11 cellular contexts compared by ENCODE assay signal in genomic region chr12:46459111-46459510, GRCh38.
DNase-seq lines count a peak whose midpoint lies in the region; ATAC-seq, FAIRE-seq and TF ChIP-seq lines count a peak whose summit lies in the region.
"Had no signal": no experiment of that assay in that cellular context is flagged by ENCODE, and none has a peak within 500 bp of the region (broad histone marks: within the 10 kb centered on the region; RNA-seq: fewer than 3 reads in every experiment).

No MANE protein-coding gene starts in this region.

- no peaks in the 10 kb centered on the region for H3K36me3 ChIP-seq in CD4-positive, alpha-beta memory T cell (ENCODE audit: insufficient read depth, low read length)
- no peaks in the 10 kb centered on the region for H3K36me3 ChIP-seq in bronchial epithelial cell (ENCODE audit: control insufficient read depth, insufficient read depth, low read length)
- H3K36me3 ChIP-seq in neutrophil: no peaks in the 10 kb centered on the region
- H3K36me3 ChIP-seq in ovary: no peaks in the 10 kb centered on the region
- H3K36me3 ChIP-seq: adrenal gland, suprapubic skin had no signal

- H3K27me3 ChIP-seq in CD4-positive, alpha-beta memory T cell (ENCODE audit: insufficient read depth, low read length): no peaks in the 10 kb centered on the region
- H3K27me3 ChIP-seq in bronchial epithelial cell (ENCODE audit: control insufficient read depth, insufficient read depth, low read length) (no peaks in the 10 kb centered on the region), neutrophil (no peaks in the 10 kb centered on the region), ovary (no peaks in the 10 kb centered on the region)
- H3K27me3 ChIP-seq: adrenal gland, suprapubic skin had no signal

- no peak for ATAC-seq in HG02798 (IDR thresholded peaks at IDR 0.05; ENCODE audit: poor library complexity, unreplicated experiment)
- ATAC-seq in GM21723 (IDR thresholded peaks at IDR 0.05; ENCODE audit: unreplicated experiment): no peak

- H3K9me3 Mint-ChIP-seq in CD4-positive, alpha-beta memory T cell: peaks cover 0 to under 1% (median 0%) of the 10 kb centered on the region in 8 donors

- H3K4me3 ChIP-seq in CD4-positive, alpha-beta memory T cell (ENCODE audit: low read length in 2 of 2): peak overlapping the region in 1 of 2 donors; percentile 6
- H3K4me3 ChIP-seq in bronchial epithelial cell (ENCODE audit: low read depth, low read length): no peak overlapping the region
- H3K4me3 ChIP-seq in neutrophil (ENCODE audit: low read depth in 1 of 2, low read length in 1 of 2): peak overlapping the region in 1 of 2 experiments; percentile 35
- H3K4me3 ChIP-seq in ovary: no peak overlapping the region
- H3K4me3 ChIP-seq: adrenal gland, suprapubic skin had no signal

- no peaks in the 10 kb centered on the region for H3K9me3 ChIP-seq in CD4-positive, alpha-beta memory T cell (ENCODE audit: control insufficient read depth in 1 of 2, low read length in 2 of 2)
- H3K9me3 ChIP-seq in neutrophil (no peaks in the 10 kb centered on the region), ovary (no peaks in the 10 kb centered on the region)
- H3K9me3 ChIP-seq: adrenal gland, suprapubic skin had no signal

- peaks cover 48 to 69% (median 60%) of the 10 kb centered on the region in 4 donors for H3K4me1 Mint-ChIP-seq in CD4-positive, alpha-beta memory T cell

- TF ChIP-seq EP300 in ovary (IDR thresholded peaks at IDR 0.05): no peak

- CTCF ChIA-PET in CD4-positive, alpha-beta memory T cell (lab: Charles Lee; ENCODE audit: partially characterized antibody): interaction anchor here (1.1 to 1.5 kb wide), 2 partner anchors 11 to 202 kb away, joined by 4 to 5 read pairs; no protein-coding TSS in a partner anchor

- peak in 3 of 5 donors; percentile 5 to 13 (median 11) for DNase-seq in CD4-positive, alpha-beta memory T cell
- DNase-seq in M059J (ENCODE audit: low read depth): peak; percentile 91
- DNase-seq in bronchial epithelial cell (ENCODE audit: low read depth): peak; percentile 65
- no peak for DNase-seq in DMS79 (lab: John Stamatoyannopoulos, UW)
- DNase-seq in ovary: no peak
- DNase-seq: adrenal gland had no signal

- no peaks in the 10 kb centered on the region for H3K36me3 Mint-ChIP-seq in CD4-positive, alpha-beta memory T cell

- peak overlapping the region; percentile 13 to 71 (median 65) for H3K4me3 Mint-ChIP-seq in CD4-positive, alpha-beta memory T cell

- no peaks in the 10 kb centered on the region for H3K27me3 Mint-ChIP-seq in CD4-positive, alpha-beta memory T cell
- H3K27me3 Mint-ChIP-seq: progenitor cell of endocrine pancreas had no signal

- FAIRE-seq in bronchial epithelial cell (lab: Jason Lieb, UNC): no peak

- POLR2A ChIA-PET in CD4-positive, alpha-beta memory T cell (lab: Charles Lee; ENCODE audit: partially characterized antibody): interaction anchor here (0.7 to 1.6 kb wide), 4 partner anchors 87 to 258 kb away, joined by 3 to 10 read pairs (median 3); no protein-coding TSS in a partner anchor

- peaks cover 59% of the 10 kb centered on the region for H3K4me1 ChIP-seq in CD4-positive, alpha-beta memory T cell (ENCODE audit: insufficient read depth, low read length)
- H3K4me1 ChIP-seq in neutrophil (ENCODE audit: control insufficient read depth in 1 of 2, insufficient read depth in 1 of 2, low read depth in 1 of 2, low read length in 1 of 2) (peaks cover 64 to 73% of the 10 kb centered on the region in 2 experiments), ovary (ENCODE audit: insufficient read depth) (peaks cover 34% of the 10 kb centered on the region)

- H3K27ac ChIP-seq in CD4-positive, alpha-beta memory T cell (ENCODE audit: low read depth, low read length): peak overlapping the region; percentile 13
- H3K27ac ChIP-seq in neutrophil (peak overlapping the region; percentile 81), ovary (peak overlapping the region in 1 of 2 donors; percentile 58)
- H3K27ac ChIP-seq: suprapubic skin had no signal

- intact Hi-C loops in CD4-positive, alpha-beta memory T cell (cut with micrococcal nuclease): loop anchor here (2.0 kb wide), 1 partner anchor 202 kb away; no protein-coding TSS in a partner anchor
- intact Hi-C loops in ovary (cut with DNase I): no loop called here

- TF ChIP-seq POLR2A in ovary (IDR thresholded peaks at IDR 0.05): no peak

- TF ChIP-seq CTCF in bronchial epithelial cell (IDR thresholded peaks at IDR 0.05; ENCODE audit: insufficient read depth, low read length, severe bottlenecking) (no peak), neutrophil (IDR thresholded peaks at IDR 0.05) (no peak), ovary (IDR thresholded peaks at IDR 0.05) (no peak)

- H3K27ac Mint-ChIP-seq in CD4-positive, alpha-beta memory T cell: peak overlapping the region; percentile 25 to 94 (median 85)
- H3K27ac Mint-ChIP-seq: progenitor cell of endocrine pancreas had no signal

- WGBS in ovary, 3 donors: 21 to 38% (median 26%) methylated on average over 4 of the region's 4 CpGs

Comparison
In these comparisons a context has a peak if more than half of its experiments do, and no peak if none do; other contexts are left out.
1. DNase-seq: peak in CD4-positive, alpha-beta memory T cell (3 of 5), M059J (single experiment) and bronchial epithelial cell (single experiment); none in DMS79 (single experiment) and ovary (0 of 5).